Comparison of ENCODE assay signal across 8 cellular contexts in genomic region chr14:89641495-89642162, GRCh38.
DNase-seq lines count a peak whose midpoint lies in the region; ATAC-seq lines count a peak whose summit lies in the region.

No MANE protein-coding gene starts in this region.

- H2BK12ac ChIP-seq in neuronal stem cell (ENCODE audit: low read length): no peak overlapping the region

- H3K27ac ChIP-seq in neuronal stem cell (replicated peaks; ENCODE audit: low read length): no peak overlapping the region

- H3K4me3 Mint-ChIP-seq in IgD-negative memory B cell: peak overlapping the region; percentile 6 to 83 (median 52)
- H3K4me3 Mint-ChIP-seq in naive thymus-derived CD8-positive, alpha-beta T cell: peak overlapping the region; percentile 41 to 78 (median 64)

- H3K4me3 ChIP-seq in neuronal stem cell (ENCODE audit: low read length in 2 of 2): no peak overlapping the region

- no peak overlapping the region for H3K4ac ChIP-seq in neuronal stem cell (ENCODE audit: low read length)

- peak; percentile 98 for ATAC-seq in GM21737 (IDR thresholded peaks at IDR 0.05; ENCODE audit: unreplicated experiment)
- peak; percentile 77 to 80 for ATAC-seq in naive thymus-derived CD8-positive, alpha-beta T cell

- no peak overlapping the region for H4K91ac ChIP-seq in neuronal stem cell (ENCODE audit: low read depth, low read length, poor library complexity)

- no peak overlapping the region for H3K23ac ChIP-seq in neuronal stem cell (ENCODE audit: low read depth, low read length, poor library complexity)

- no peak overlapping the region for H2BK15ac ChIP-seq in neuronal stem cell (ENCODE audit: low read length)

- no peak overlapping the region for H2AFZ ChIP-seq in neuronal stem cell (ENCODE audit: low read length)

- no peak overlapping the region for H3K18ac ChIP-seq in neuronal stem cell (ENCODE audit: low read length)

- in situ Hi-C loops in KBM-7 (cut with MboI; ENCODE audit: low pct_unique_long_range_greater_than_20kb, low sequenced_read_pairs): no loop called here

- H3K4me2 ChIP-seq in neuronal stem cell (ENCODE audit: insufficient read depth, low read length, poor library complexity, severe bottlenecking): no peak overlapping the region

- WGBS in neuronal stem cell (ENCODE audit: extremely low coverage in 2 of 2, insufficient read length in 2 of 2, insufficient replicate concordance in 1 of 2), 2 donors: no CpG with 5 or more reads among the region's 8 CpGs

- peaks cover 12 to 28% (median 26%) of the 10 kb centered on the region in 3 donors for H3K4me1 Mint-ChIP-seq in IgD-negative memory B cell
- peaks cover 19 to 43% (median 37%) of the 10 kb centered on the region in 4 donors for H3K4me1 Mint-ChIP-seq in naive thymus-derived CD8-positive, alpha-beta T cell

- H3K79me1 ChIP-seq in neuronal stem cell (ENCODE audit: low read depth, low read length): no peaks in the 10 kb centered on the region

- H3K27me3 ChIP-seq in neuronal stem cell (ENCODE audit: control insufficient read depth in 3 of 3, insufficient read depth in 3 of 3, low read depth in 1 of 3, low read length in 3 of 3): no peaks in the 10 kb centered on the region

- peak overlapping the region; percentile 1 to 91 (median 80) for H3K27ac Mint-ChIP-seq in IgD-negative memory B cell
- H3K27ac Mint-ChIP-seq in naive thymus-derived CD8-positive, alpha-beta T cell: peak overlapping the region; percentile 73 to 96 (median 88)

- no peak overlapping the region for H4K8ac ChIP-seq in neuronal stem cell (ENCODE audit: low read depth, low read length)

- no peak overlapping the region for H2BK120ac ChIP-seq in neuronal stem cell (ENCODE audit: low read depth, low read length)

- H3K36me3 ChIP-seq in neuronal stem cell (replicated peaks in 1 of 2; ENCODE audit: control insufficient read depth in 2 of 2, insufficient read depth in 2 of 2, low read length in 2 of 2): no peaks in the 10 kb centered on the region

- POLR2A ChIA-PET in naive thymus-derived CD8-positive, alpha-beta T cell (lab: Charles Lee): interaction anchor here (0.6 to 2.6 kb wide), 7 partner anchors 9 to 131 kb away, joined by 3 to 15 read pairs (median 3); no protein-coding TSS in a partner anchor

- H3K9ac ChIP-seq in neuronal stem cell (ENCODE audit: low read depth, low read length, poor library complexity): no peak overlapping the region

- no peaks in the 10 kb centered on the region for H3K27me3 Mint-ChIP-seq in IgD-negative memory B cell
- no peaks in the 10 kb centered on the region for H3K27me3 Mint-ChIP-seq in naive thymus-derived CD8-positive, alpha-beta T cell

- no peak overlapping the region for H2BK5ac ChIP-seq in neuronal stem cell (ENCODE audit: low read length)

- H3K9me3 ChIP-seq in neuronal stem cell (replicated peaks in 1 of 2; ENCODE audit: control insufficient read depth in 2 of 2, insufficient read depth in 1 of 2, low read depth in 1 of 2, low read length in 2 of 2): no peaks in the 10 kb centered on the region

- H3K9me3 Mint-ChIP-seq in IgD-negative memory B cell: peaks cover 0 to 1% (median 0%) of the 10 kb centered on the region in 3 donors
- peaks cover 0 to 7% (median 0%) of the 10 kb centered on the region in 9 donors for H3K9me3 Mint-ChIP-seq in naive thymus-derived CD8-positive, alpha-beta T cell

- H3K14ac ChIP-seq in neuronal stem cell (ENCODE audit: low read length): no peak overlapping the region

- no peaks in the 10 kb centered on the region for H3K36me3 Mint-ChIP-seq in IgD-negative memory B cell
- no peaks in the 10 kb centered on the region for H3K36me3 Mint-ChIP-seq in naive thymus-derived CD8-positive, alpha-beta T cell

- no peak overlapping the region for H2AK5ac ChIP-seq in neuronal stem cell (ENCODE audit: low read depth, low read length)

- peak; percentile 42 for DNase-seq in NCI-H510A treated with DMSO at 0.1 percent for 48 hours (lab: John Stamatoyannopoulos, UW)
- no peak for DNase-seq in NCI-H510A (lab: John Stamatoyannopoulos, UW)
- DNase-seq in naive thymus-derived CD8-positive, alpha-beta T cell: peak in 1 of 10 donors; percentile 28
- DNase-seq in KBM-7: no peak
- DNase-seq in OCI-M2 (lab: John Stamatoyannopoulos, UW; ENCODE audit: unreplicated experiment): no peak
- no peak for DNase-seq in neuronal stem cell (ENCODE audit: low spot score)

- H3K4me1 ChIP-seq in neuronal stem cell (ENCODE audit: control insufficient read depth in 2 of 2, insufficient read depth in 1 of 2, low read depth in 1 of 2, low read length in 2 of 2): no peaks in the 10 kb centered on the region
